28 cellular contexts compared by ENCODE assay signal in the genomic region with DNA sequence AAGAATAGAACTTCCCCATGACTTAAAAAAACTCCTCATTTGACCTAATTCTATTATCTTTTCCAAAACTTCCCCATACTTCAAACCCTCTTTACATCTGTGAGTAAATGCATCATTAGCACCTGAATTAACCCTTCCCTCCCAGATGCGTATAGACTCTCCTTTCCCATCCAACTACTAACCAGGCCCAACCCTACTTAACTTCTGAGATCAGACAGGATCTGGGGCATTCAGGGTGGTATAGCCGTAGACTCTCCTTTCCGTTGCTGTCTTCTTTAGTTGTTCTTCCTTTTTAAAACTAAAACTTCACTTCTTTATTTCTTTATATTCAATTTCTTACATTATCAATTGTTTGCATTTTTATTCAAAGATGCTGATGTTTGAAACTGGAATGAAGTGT.
"Had no signal": no experiment of that assay in that cellular context is flagged by ENCODE, and none has a peak within 500 bp of the region (broad histone marks: within the 10 kb centered on the region; RNA-seq: fewer than 3 reads in every experiment).

No MANE protein-coding gene starts in this region.

- FAIRE-seq: colon, endometrium, frontal cortex, islet of Langerhans, keratinocyte had no signal

- H3K4me1 Mint-ChIP-seq: memory B cell; naive thymus-derived CD4-positive, alpha-beta T cell; natural killer cell had no signal

- H3K4me2 ChIP-seq: hepatocyte had no signal

- H3K9me3 ChIP-seq: gastroesophageal sphincter, heart left ventricle had no signal

- H3K9me3 Mint-ChIP-seq: memory B cell had no signal

- H3K79me2 ChIP-seq: hepatocyte had no signal

- H2AFZ ChIP-seq: hepatocyte had no signal

- H3K27ac Mint-ChIP-seq: memory B cell; naive thymus-derived CD4-positive, alpha-beta T cell; natural killer cell had no signal

- H3K36me3 ChIP-seq: gastroesophageal sphincter, heart left ventricle, left lung had no signal

- H3K27me3 Mint-ChIP-seq: memory B cell had no signal

- H3K27ac ChIP-seq: coronary artery, dorsolateral prefrontal cortex, epithelial cell of prostate, foreskin keratinocyte, gastroesophageal sphincter, heart left ventricle, hepatocyte, left lung had no signal

- H3K27me3 ChIP-seq: foreskin keratinocyte, gastroesophageal sphincter, hepatocyte, left lung had no signal

- H3K36me3 Mint-ChIP-seq: memory B cell; naive thymus-derived CD4-positive, alpha-beta T cell; natural killer cell had no signal

- DNase-seq: dermis blood vessel endothelial cell; dorsolateral prefrontal cortex; effector CD4-positive, alpha-beta T cell; effector memory CD4-positive, alpha-beta T cell; erythroblast; foreskin keratinocyte; heart left ventricle; hypothalamus; left cardiac atrium; left lung; left ventricle myocardium superior; mammary epithelial cell; mesendoderm; midbrain; naive thymus-derived CD4-positive, alpha-beta T cell; natural killer cell had no signal

- H3K4me3 ChIP-seq: coronary artery, dorsolateral prefrontal cortex, gastroesophageal sphincter, heart left ventricle, hepatocyte, left lung, lung had no signal

- ATAC-seq: esophagus mucosa; foreskin keratinocyte; gastroesophageal sphincter; heart left ventricle; left cardiac atrium; left lung; left ventricle myocardium superior; naive thymus-derived CD4-positive, alpha-beta T cell; natural killer cell had no signal

- H3K4me1 ChIP-seq: foreskin keratinocyte, gastroesophageal sphincter, heart left ventricle, left lung had no signal

- H3K4me3 Mint-ChIP-seq: memory B cell; naive thymus-derived CD4-positive, alpha-beta T cell; natural killer cell had no signal
